1 cellular context compared by ENCODE assay signal in the genomic region with DNA sequence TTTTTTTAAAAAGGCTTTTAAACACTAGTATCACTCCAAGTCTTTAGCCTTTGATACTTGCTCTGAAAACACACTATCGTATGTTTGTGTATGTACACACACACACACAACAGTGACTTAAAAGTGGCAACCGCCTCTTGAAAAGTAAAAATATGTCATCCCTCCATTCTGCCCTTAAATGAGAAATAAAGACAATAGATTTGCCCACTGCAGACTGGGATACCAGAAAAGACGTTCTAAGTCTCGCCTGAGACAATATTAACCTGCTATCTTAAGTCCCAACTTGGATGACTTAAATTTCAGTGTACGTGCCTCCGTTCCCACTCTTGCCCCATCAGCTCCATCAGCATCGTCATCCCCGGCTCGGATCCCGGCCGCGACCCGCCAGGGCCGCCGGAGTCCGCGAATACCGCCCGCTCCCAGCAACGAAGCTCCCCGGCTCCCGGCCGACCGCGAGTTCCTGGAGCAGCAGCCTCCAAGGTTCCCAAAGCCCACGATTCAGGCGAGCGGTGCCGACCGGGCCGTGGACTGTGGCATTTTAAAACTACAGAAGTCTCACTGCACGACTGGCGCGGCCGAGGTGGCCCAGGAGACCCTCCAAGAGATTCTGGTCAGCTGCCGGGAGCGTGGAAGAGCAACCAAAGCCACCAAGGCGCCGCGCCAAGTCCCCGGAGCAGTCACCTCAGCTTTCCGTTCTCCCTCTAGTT.
TF ChIP-seq lines count a peak whose summit lies in the region.

No MANE protein-coding gene starts in this region.

TF ChIP-seq in HepG2, 621 proteins besides CTCF, POLR2A, EP300 and RAD21 (continued from another document):
- TF ChIP-seq ZNF549 (CRISPR knock-in tag; IDR thresholded peaks at IDR 0.05) (no peak), NFIC (IDR thresholded peaks at IDR 0.05; ENCODE audit: low read length) (no peak), ZNF30 (CRISPR knock-in tag; IDR thresholded peaks at IDR 0.05) (no peak), KLF9 (CRISPR knock-in tag; IDR thresholded peaks at IDR 0.05; ENCODE audit: low read depth) (no peak), ZNF251 (CRISPR knock-in tag; IDR thresholded peaks at IDR 0.05) (no peak), FOXC1 (CRISPR knock-in tag; IDR thresholded peaks at IDR 0.05; ENCODE audit: borderline replicate concordance) (no peak), SAFB2 (CRISPR knock-in tag; IDR thresholded peaks at IDR 0.05; ENCODE audit: borderline replicate concordance, low read depth) (0 out of 2 replicates have a peak, but pooled peaks have one; percentile 24), IRF2 (CRISPR knock-in tag; IDR thresholded peaks at IDR 0.05) (no peak), POLR2AphosphoS5 (IDR thresholded peaks at IDR 0.05; ENCODE audit: low read depth, low read length) (no peak), ZNF430 (CRISPR knock-in tag; IDR thresholded peaks at IDR 0.05) (0 out of 2 replicates have a peak, but pooled peaks have one; percentile 5), GFI1 (CRISPR knock-in tag; IDR thresholded peaks at IDR 0.05; ENCODE audit: borderline replicate concordance) (no peak), KDM1A (CRISPR knock-in tag; IDR thresholded peaks at IDR 0.05) (no peak), KLF13 (CRISPR knock-in tag; IDR thresholded peaks at IDR 0.05) (no peak), NR2F1 (CRISPR knock-in tag; IDR thresholded peaks at IDR 0.05) (no peak), SRSF1 (optimal IDR thresholded peaks at IDR 0.05; ENCODE audit: low read depth, low read length) (peak; percentile 32), ZNF670 (CRISPR knock-in tag; IDR thresholded peaks at IDR 0.05; ENCODE audit: borderline replicate concordance) (0 out of 2 replicates have a peak, but pooled peaks have one; percentile 27), PAF1 (CRISPR knock-in tag; IDR thresholded peaks at IDR 0.05) (no peak), ZNF343 (CRISPR knock-in tag; IDR thresholded peaks at IDR 0.05) (no peak), ZC3H4 (CRISPR knock-in tag; IDR thresholded peaks at IDR 0.05; ENCODE audit: borderline replicate concordance) (no peak), MATR3 (CRISPR knock-in tag; IDR thresholded peaks at IDR 0.05) (no peak)
- TF ChIP-seq, protein P1, sequence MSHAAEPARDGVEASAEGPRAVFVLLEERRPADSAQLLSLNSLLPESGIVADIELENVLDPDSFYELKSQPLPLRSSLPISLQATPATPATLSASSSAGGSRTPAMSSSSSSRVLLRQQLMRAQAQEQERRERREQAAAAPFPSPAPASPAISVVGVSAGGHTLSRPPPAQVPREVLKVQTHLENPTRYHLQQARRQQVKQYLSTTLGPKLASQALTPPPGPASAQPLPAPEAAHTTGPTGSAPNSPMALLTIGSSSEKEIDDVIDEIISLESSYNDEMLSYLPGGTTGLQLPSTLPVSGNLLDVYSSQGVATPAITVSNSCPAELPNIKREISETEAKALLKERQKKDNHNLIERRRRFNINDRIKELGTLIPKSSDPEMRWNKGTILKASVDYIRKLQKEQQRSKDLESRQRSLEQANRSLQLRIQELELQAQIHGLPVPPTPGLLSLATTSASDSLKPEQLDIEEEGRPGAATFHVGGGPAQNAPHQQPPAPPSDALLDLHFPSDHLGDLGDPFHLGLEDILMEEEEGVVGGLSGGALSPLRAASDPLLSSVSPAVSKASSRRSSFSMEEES (CRISPR knock-in tag; IDR thresholded peaks at IDR 0.05): no peak
- TF ChIP-seq, protein P2, sequence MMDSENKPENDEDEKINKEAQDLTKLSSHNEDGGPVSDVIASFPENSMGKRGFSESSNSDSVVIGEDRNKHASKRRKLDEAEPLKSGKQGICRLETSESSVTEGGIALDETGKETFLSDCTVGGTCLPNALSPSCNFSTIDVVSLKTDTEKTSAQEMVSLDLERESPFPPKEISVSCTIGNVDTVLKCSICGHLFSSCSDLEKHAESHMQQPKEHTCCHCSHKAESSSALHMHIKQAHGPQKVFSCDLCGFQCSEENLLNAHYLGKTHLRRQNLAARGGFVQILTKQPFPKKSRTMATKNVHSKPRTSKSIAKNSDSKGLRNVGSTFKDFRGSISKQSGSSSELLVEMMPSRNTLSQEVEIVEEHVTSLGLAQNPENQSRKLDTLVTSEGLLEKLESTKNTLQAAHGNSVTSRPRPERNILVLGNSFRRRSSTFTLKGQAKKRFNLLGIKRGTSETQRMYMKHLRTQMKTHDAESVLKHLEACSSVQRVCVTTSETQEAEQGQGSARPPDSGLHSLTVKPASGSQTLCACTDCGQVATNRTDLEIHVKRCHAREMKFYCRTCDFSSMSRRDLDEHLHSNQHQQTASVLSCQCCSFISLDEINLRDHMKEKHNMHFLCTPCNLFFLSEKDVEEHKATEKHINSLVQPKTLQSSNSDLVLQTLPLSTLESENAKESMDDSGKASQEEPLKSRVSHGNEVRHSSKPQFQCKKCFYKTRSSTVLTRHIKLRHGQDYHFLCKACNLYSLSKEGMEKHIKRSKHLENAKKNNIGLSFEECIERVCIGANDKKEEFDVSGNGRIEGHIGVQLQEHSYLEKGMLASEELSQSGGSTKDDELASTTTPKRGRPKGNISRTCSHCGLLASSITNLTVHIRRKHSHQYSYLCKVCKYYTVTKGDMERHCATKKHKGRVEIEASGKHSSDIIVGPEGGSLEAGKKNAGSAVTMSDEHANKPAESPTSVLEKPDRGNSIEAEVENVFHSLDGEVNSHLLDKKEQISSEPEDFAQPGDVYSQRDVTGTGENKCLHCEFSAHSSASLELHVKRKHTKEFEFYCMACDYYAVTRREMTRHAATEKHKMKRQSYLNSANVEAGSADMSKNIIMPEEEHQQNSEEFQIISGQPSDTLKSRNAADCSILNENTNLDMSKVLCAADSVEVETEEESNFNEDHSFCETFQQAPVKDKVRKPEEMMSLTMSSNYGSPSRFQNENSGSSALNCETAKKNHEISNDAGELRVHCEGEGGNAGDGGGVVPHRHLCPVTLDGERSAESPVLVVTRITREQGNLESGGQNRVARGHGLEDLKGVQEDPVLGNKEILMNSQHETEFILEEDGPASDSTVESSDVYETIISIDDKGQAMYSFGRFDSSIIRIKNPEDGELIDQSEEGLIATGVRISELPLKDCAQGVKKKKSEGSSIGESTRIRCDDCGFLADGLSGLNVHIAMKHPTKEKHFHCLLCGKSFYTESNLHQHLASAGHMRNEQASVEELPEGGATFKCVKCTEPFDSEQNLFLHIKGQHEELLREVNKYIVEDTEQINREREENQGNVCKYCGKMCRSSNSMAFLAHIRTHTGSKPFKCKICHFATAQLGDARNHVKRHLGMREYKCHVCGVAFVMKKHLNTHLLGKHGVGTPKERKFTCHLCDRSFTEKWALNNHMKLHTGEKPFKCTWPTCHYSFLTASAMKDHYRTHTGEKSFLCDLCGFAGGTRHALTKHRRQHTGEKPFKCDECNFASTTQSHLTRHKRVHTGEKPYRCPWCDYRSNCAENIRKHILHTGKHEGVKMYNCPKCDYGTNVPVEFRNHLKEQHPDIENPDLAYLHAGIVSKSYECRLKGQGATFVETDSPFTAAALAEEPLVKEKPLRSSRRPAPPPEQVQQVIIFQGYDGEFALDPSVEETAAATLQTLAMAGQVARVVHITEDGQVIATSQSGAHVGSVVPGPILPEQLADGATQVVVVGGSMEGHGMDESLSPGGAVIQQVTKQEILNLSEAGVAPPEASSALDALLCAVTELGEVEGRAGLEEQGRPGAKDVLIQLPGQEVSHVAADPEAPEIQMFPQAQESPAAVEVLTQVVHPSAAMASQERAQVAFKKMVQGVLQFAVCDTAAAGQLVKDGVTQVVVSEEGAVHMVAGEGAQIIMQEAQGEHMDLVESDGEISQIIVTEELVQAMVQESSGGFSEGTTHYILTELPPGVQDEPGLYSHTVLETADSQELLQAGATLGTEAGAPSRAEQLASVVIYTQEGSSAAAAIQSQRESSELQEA (CRISPR knock-in tag; IDR thresholded peaks at IDR 0.05; ENCODE audit: not compliant biosample characterization): no peak
- TF ChIP-seq, protein P3, sequence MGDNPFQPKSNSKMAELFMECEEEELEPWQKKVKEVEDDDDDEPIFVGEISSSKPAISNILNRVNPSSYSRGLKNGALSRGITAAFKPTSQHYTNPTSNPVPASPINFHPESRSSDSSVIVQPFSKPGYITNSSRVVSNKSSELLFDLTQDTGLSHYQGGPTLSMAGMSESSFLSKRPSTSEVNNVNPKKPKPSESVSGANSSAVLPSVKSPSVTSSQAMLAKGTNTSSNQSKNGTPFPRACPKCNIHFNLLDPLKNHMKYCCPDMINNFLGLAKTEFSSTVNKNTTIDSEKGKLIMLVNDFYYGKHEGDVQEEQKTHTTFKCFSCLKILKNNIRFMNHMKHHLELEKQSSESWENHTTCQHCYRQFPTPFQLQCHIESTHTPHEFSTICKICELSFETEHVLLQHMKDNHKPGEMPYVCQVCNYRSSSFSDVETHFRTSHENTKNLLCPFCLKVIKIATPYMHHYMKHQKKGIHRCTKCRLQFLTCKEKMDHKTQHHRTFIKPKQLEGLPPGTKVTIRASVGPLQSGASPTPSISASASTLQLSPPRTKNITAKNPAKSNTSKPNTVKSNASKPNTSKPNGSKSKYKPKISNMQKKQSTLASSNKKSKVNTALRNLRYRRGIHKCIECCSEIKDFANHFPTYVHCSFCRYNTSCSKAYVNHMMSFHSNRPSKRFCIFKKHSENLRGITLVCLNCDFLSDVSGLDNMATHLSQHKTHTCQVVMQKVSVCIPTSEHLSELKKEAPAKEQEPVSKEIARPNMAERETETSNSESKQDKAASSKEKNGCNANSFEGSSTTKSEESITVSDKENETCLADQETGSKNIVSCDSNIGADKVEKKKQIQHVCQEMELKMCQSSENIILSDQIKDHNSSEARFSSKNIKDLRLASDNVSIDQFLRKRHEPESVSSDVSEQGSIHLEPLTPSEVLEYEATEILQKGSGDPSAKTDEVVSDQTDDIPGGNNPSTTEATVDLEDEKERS (CRISPR knock-in tag; IDR thresholded peaks at IDR 0.05): no peak
- TF ChIP-seq, protein P4, sequence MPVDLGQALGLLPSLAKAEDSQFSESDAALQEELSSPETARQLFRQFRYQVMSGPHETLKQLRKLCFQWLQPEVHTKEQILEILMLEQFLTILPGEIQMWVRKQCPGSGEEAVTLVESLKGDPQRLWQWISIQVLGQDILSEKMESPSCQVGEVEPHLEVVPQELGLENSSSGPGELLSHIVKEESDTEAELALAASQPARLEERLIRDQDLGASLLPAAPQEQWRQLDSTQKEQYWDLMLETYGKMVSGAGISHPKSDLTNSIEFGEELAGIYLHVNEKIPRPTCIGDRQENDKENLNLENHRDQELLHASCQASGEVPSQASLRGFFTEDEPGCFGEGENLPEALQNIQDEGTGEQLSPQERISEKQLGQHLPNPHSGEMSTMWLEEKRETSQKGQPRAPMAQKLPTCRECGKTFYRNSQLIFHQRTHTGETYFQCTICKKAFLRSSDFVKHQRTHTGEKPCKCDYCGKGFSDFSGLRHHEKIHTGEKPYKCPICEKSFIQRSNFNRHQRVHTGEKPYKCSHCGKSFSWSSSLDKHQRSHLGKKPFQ (CRISPR knock-in tag; IDR thresholded peaks at IDR 0.05; ENCODE audit: insufficient replicate concordance): no peak
- TF ChIP-seq, protein P5, sequence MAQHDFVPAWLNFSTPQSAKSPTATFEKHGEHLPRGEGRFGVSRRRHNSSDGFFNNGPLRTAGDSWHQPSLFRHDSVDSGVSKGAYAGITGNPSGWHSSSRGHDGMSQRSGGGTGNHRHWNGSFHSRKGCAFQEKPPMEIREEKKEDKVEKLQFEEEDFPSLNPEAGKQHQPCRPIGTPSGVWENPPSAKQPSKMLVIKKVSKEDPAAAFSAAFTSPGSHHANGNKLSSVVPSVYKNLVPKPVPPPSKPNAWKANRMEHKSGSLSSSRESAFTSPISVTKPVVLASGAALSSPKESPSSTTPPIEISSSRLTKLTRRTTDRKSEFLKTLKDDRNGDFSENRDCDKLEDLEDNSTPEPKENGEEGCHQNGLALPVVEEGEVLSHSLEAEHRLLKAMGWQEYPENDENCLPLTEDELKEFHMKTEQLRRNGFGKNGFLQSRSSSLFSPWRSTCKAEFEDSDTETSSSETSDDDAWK (CRISPR knock-in tag; IDR thresholded peaks at IDR 0.05): no peak
TF ChIP-seq in HepG2: peak in this region for 23.
